Comparison of ENCODE assay signal across 8 cellular contexts in the genomic region with DNA sequence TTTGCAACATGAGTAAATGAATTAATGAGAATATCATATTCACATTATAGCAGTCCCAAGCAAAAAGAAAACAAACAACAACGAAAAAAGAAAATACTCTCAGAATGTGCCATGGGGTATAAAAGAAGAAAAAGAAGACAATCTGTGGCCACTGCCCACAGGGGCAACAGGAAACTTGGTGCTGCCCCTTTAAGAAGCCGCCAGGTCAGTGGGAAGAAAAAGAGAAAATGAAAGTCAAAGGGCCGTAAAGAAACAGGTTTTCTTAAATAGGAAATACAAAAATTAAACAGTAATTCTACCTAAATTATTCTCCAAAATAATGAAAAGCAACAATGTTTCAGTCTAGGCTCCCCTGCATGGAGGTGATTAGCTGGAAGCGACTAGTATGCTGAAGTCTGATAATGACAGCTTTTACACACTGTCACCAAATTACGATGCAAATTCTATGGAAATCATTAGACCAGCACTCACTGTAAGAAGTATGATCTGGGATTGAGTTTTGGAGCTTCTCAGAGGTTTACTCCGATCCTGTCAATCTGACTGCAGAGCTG. TPM values are rescaled to one million over a fixed set of nuclear protein-coding genes. Genes with fewer than 3 reads are reported as not detected.
DNase-seq lines count a peak whose midpoint lies in the region; ATAC-seq, FAIRE-seq and TF ChIP-seq lines count a peak whose summit lies in the region.

No MANE protein-coding gene starts in this region.

- SMC1A ChIA-PET in GM12878 (lab: Charles Lee; ENCODE audit: uncharacterized antibody, unreplicated experiment): interaction anchor here (0.9 to 2.7 kb wide), 5 partner anchors 9 to 132 kb away, joined by 3 to 12 read pairs (median 7); no protein-coding TSS in a partner anchor

- H3K4me3 ChIP-seq in GM12878: peak overlapping the region; percentile 77

- RAD21 ChIA-PET in GM12878 (lab: Charles Lee; ENCODE audit: unreplicated experiment): interaction anchor here (1.0 to 2.7 kb wide), 2 partner anchors 11 to 12 kb away, joined by 3 to 8 read pairs; no protein-coding TSS in a partner anchor

- TF ChIP-seq CTCF in GM12878 (IDR thresholded peaks at IDR 0.05 in 2 of 3, conservative IDR thresholded peaks at IDR 0.05 in 1 of 3; ENCODE audit: control insufficient read depth in 2 of 3, extremely low read depth in 1 of 3, insufficient read depth in 1 of 3, low read depth in 3 of 3, low read length in 3 of 3): no peak

- H3K9me3 Mint-ChIP-seq in natural killer cell treated with Interleukin-12 subunit alpha and Interleukin-12 subunit beta and Interleukin-15 and Interleukin-18, amount 100 ng/mL, for 72 hours: no peaks in the 10 kb centered on the region

- no peaks in the 10 kb centered on the region for H3K27me3 ChIP-seq in GM12878 (replicated peaks in 1 of 2; ENCODE audit: control insufficient read depth in 2 of 2, insufficient read depth in 2 of 2, low read length in 1 of 2)

- H3K4me2 ChIP-seq in GM12878 (ENCODE audit: control insufficient read depth, insufficient read depth): peak overlapping the region; percentile 98

- H3K4me1 ChIP-seq in GM12878 (ENCODE audit: control insufficient read depth, insufficient read depth, low read length): peaks cover 14% of the 10 kb centered on the region

- TF ChIP-seq EP300 in GM12878 (IDR thresholded peaks at IDR 0.05; ENCODE audit: borderline replicate concordance in 1 of 2, control insufficient read depth in 1 of 2, low read depth in 2 of 2, low read length in 2 of 2): no peak

- TF ChIP-seq RAD21 in GM12878 (IDR thresholded peaks at IDR 0.05; ENCODE audit: insufficient read depth, low read depth, low read length): no peak

- H3K27ac ChIP-seq in GM12878 (ENCODE audit: control insufficient read depth, insufficient read depth): peak overlapping the region; percentile 97

- intact Hi-C loops in GM12878 (cut with micrococcal nuclease; ENCODE audit: unreplicated experiment): no loop called here

- no TSS peak for BruUV-seq in GM12878 (replicated peaks; lab: Mats Ljungman, UMichigan)

- H3K4me1 Mint-ChIP-seq in natural killer cell treated with Interleukin-12 subunit alpha and Interleukin-12 subunit beta and Interleukin-15 and Interleukin-18, amount 100 ng/mL, for 72 hours (ENCODE audit: low read depth in 2 of 2): peaks cover 12 to 20% of the 10 kb centered on the region in 2 donors

- no peaks in the 10 kb centered on the region for H3K27me3 Mint-ChIP-seq in natural killer cell treated with Interleukin-12 subunit alpha and Interleukin-12 subunit beta and Interleukin-15 and Interleukin-18, amount 100 ng/mL, for 72 hours

- no peaks in the 10 kb centered on the region for H4K20me1 ChIP-seq in GM12878 (ENCODE audit: control insufficient read depth, insufficient read depth)

- peak overlapping the region; percentile 88 for H3K9ac ChIP-seq in GM12878 (ENCODE audit: control insufficient read depth, insufficient read depth, low read length)

- no peaks in the 10 kb centered on the region for H3K36me3 ChIP-seq in GM12878 (ENCODE audit: control insufficient read depth in 2 of 2, insufficient read depth in 2 of 2, low read length in 1 of 2)

- no peak for FAIRE-seq in GM12878 (lab: Jason Lieb, UNC)

- peak overlapping the region; percentile 76 for H3K4me3 Mint-ChIP-seq in natural killer cell treated with Interleukin-12 subunit alpha and Interleukin-12 subunit beta and Interleukin-15 and Interleukin-18, amount 100 ng/mL, for 72 hours

- TF ChIP-seq POLR2A in GM12878 (IDR thresholded peaks at IDR 0.05; ENCODE audit: low read depth, low read length): no peak

- in situ Hi-C loops in GM12878 (cut with MboI): no loop called here

- CTCF ChIA-PET in GM12878 (lab: Yijun Ruan, JAX): interaction anchor here (0.9 to 4.0 kb wide), 4 partner anchors 9 to 625 kb away, joined by 3 to 29 read pairs (median 4); no protein-coding TSS in a partner anchor

- peak overlapping the region; percentile 82 to 96 for H3K27ac Mint-ChIP-seq in natural killer cell treated with Interleukin-12 subunit alpha and Interleukin-12 subunit beta and Interleukin-15 and Interleukin-18, amount 100 ng/mL, for 72 hours

- ATAC-seq in GM19035 (IDR thresholded peaks at IDR 0.05; ENCODE audit: unreplicated experiment) (peak; percentile 73), HG03432 (IDR thresholded peaks at IDR 0.05; ENCODE audit: unreplicated experiment) (peak; percentile 57), GM12878 (peak; percentile 89), GM18870 (IDR thresholded peaks at IDR 0.05; ENCODE audit: unreplicated experiment) (no peak)
- peak; percentile 68 to 72 for ATAC-seq in natural killer cell treated with Interleukin-12 subunit alpha and Interleukin-12 subunit beta and Interleukin-15 and Interleukin-18, amount 100 ng/mL, for 72 hours

- no peaks in the 10 kb centered on the region for H3K9me3 ChIP-seq in GM12878 (replicated peaks; ENCODE audit: control insufficient read depth, insufficient read depth, low read length)

- DNase-seq in GM12878 (ENCODE audit: low read depth, low spot score): no peak
- DNase-seq in natural killer cell treated with Interleukin-12 subunit alpha and Interleukin-12 subunit beta and Interleukin-15 and Interleukin-18, amount 100 ng/mL, for 72 hours (ENCODE audit: low spot score): no peak
- DNase-seq in activated CD4-positive, alpha-beta T cell treated with anti-CD3 and anti-CD28 coated beads, Interleukin-2, amount 50 U/mL, for 1 hour: no peak
- DNase-seq in DMS79 (lab: John Stamatoyannopoulos, UW): no peak
- DNase-seq in NCI-H1092 treated with DMSO at 0.1 percent for 48 hours (lab: John Stamatoyannopoulos, UW): no peak

- peak overlapping the region; percentile 95 for H2AFZ ChIP-seq in GM12878 (ENCODE audit: control insufficient read depth, low read depth, low read length)

- peaks cover 21% of the 10 kb centered on the region for H3K79me2 ChIP-seq in GM12878 (ENCODE audit: control insufficient read depth, insufficient read depth, low read length)

- H3K36me3 Mint-ChIP-seq in natural killer cell treated with Interleukin-12 subunit alpha and Interleukin-12 subunit beta and Interleukin-15 and Interleukin-18, amount 100 ng/mL, for 72 hours: no peaks in the 10 kb centered on the region

- 0% methylated on average over 6 of the region's 6 CpGs for WGBS in GM12878 (ENCODE audit: insufficient coverage, insufficient replicate concordance, low lambda C conversion rate, missing lambda C conversion rate)

- POLR2A ChIA-PET in GM12878 (lab: Charles Lee): interaction anchor here (0.6 to 1.4 kb wide), 3 partner anchors 14 to 163 kb away, joined by 3 to 9 read pairs (median 3); no protein-coding TSS in a partner anchor

TF ChIP-seq in GM12878, 131 proteins besides CTCF, POLR2A, EP300 and RAD21 (continues in another document):
- TF ChIP-seq WRNIP1 (IDR thresholded peaks at IDR 0.05; ENCODE audit: borderline replicate concordance, low read depth, low read length): no peak
- TF ChIP-seq ELK1 (IDR thresholded peaks at IDR 0.05; ENCODE audit: low read depth, low read length): no peak
- TF ChIP-seq, protein P1, sequence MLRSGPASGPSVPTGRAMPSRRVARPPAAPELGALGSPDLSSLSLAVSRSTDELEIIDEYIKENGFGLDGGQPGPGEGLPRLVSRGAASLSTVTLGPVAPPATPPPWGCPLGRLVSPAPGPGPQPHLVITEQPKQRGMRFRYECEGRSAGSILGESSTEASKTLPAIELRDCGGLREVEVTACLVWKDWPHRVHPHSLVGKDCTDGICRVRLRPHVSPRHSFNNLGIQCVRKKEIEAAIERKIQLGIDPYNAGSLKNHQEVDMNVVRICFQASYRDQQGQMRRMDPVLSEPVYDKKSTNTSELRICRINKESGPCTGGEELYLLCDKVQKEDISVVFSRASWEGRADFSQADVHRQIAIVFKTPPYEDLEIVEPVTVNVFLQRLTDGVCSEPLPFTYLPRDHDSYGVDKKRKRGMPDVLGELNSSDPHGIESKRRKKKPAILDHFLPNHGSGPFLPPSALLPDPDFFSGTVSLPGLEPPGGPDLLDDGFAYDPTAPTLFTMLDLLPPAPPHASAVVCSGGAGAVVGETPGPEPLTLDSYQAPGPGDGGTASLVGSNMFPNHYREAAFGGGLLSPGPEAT (IDR thresholded peaks at IDR 0.05; ENCODE audit: low read depth): peak; percentile 83
- no peak for TF ChIP-seq CREB1 (IDR thresholded peaks at IDR 0.05; ENCODE audit: low read depth)
- no peak for TF ChIP-seq MAX (IDR thresholded peaks at IDR 0.05; ENCODE audit: low read depth, low read length)
- 0 out of 2 replicates have a peak, but pooled peaks have one; percentile 7 for TF ChIP-seq TAF1 (IDR thresholded peaks at IDR 0.05; ENCODE audit: borderline replicate concordance, low read depth, low read length)

RNA-seq across cellular contexts. Expression of gene GMDS, which starts 23.6 kb away (rescaled TPM):
- total RNA-seq in GM12878 (2013; cell fraction: nucleolus; rRNA removed): 44.3 and 59.2 TPM in 2 replicates
- total RNA-seq in GM12878 (2014; rRNA removed) (14.4 and 17.7 TPM in 2 replicates), GM12878 (2014; rRNA removed; fragmentation: Illumina TruSeq; extraction: Trizol) (22.3 and 24.8 TPM in 2 replicates), GM12878 (2021) (37.7 and 40.6 TPM in 2 replicates)
- 15.2 TPM for polyA plus RNA-seq in GM12878 (2011; ENCODE audit: low read depth)
- polyA plus RNA-seq in GM12878 (2011; rRNA removed) (31.7 and 48.6 TPM in 2 replicates), GM12878 (2014; fragmentation: Illumina TruSeq; extraction: Trizol) (53.8 and 110 TPM in 2 replicates), GM12878 (2014; fragmentation: Nextera tagmentation; extraction: Ambion mirVana) (1 to 10 TPM in 1 of 2 experiments, under 1 TPM in 1; 0.61 to 1.9 TPM), GM12878 (2014; rRNA removed) (29.6 and 33.0 TPM in 2 replicates), GM12878 (2016; fragmentation: Nextera tagmentation; extraction: Ambion mirVana) (10 to 100 TPM; 28.3 to 30.4 TPM)
- polyA plus RNA-seq in GM12878 (2011; cell fraction: cytosol; rRNA removed): 17.4 and 20.4 TPM in 2 replicates
- polyA plus RNA-seq in GM12878 (2011; cell fraction: nucleus; rRNA removed): 13.7 and 22.8 TPM in 2 replicates
- polyA plus RNA-seq in GM12878 (2012): 22.2 and 27.5 TPM in 2 replicates
- polyA minus RNA-seq in GM12878 (2011; rRNA and poly(A)+ RNA removed): 11.1 and 14.8 TPM in 2 replicates
- polyA minus RNA-seq in GM12878 (2011; cell fraction: cytosol; rRNA and poly(A)+ RNA removed): 6.7 and 7.2 TPM in 2 replicates
- polyA minus RNA-seq in GM12878 (2011; cell fraction: nucleus; rRNA and poly(A)+ RNA removed): 20.9 and 39.4 TPM in 2 replicates
- total RNA-seq in natural killer cell treated with Interleukin-12 subunit alpha and Interleukin-12 subunit beta and Interleukin-15 and Interleukin-18, amount 100 ng/mL, for 72 hours: 10 to 100 TPM; 23.7 to 39.4 TPM
